ENCODE assay signal across 15 cellular contexts in genomic region chr3:27673701-27674100, GRCh38. TPM values are rescaled to one million over a fixed set of nuclear protein-coding genes. Genes with fewer than 3 reads are reported as not detected.
"Had no signal": no experiment of that assay in that cellular context is flagged by ENCODE, and none has a peak within 500 bp of the region (broad histone marks: within the 10 kb centered on the region; RNA-seq: fewer than 3 reads in every experiment).

No MANE protein-coding gene starts in this region.

- ATAC-seq: pancreas had no signal

- H3K4me2 ChIP-seq: neural progenitor cell had no signal

- H3K27me3 ChIP-seq: pancreas had no signal

- H3K36me3 ChIP-seq: left ventricle myocardium inferior, neural progenitor cell, pancreas had no signal

- H3K9ac ChIP-seq: neural progenitor cell had no signal

- DNase-seq: activated CD4-positive, alpha-beta T cell treated with anti-CD3 and anti-CD28 coated beads, Interleukin-2, amount 10 ng/mL, durations not matched to agents 7 days and 5 days; activated CD4-positive, CD25-positive, alpha-beta regulatory T cell; activated CD8-positive, alpha-beta memory T cell treated with anti-CD3 and anti-CD28 coated beads for 24 hours; central memory CD4-positive, alpha-beta T cell; effector memory CD4-positive, alpha-beta T cell; kidney; left ventricle myocardium inferior; pancreas; stimulated activated CD4-positive, alpha-beta T cell treated with anti-CD3 and anti-CD28 coated beads, Interleukin-15, amount 100 ng/mL, for 24 hours; stimulated activated CD4-positive, alpha-beta T cell treated with anti-CD3 and anti-CD28 coated beads, Interleukin-4, amount 100 ng/mL, for 24 hours had no signal

- H3K27ac ChIP-seq: left ventricle myocardium inferior, neural progenitor cell, pancreas had no signal

- H3K4me3 ChIP-seq: left ventricle myocardium inferior, neural progenitor cell, pancreas had no signal

- H2AFZ ChIP-seq: neural progenitor cell had no signal

- H3K4me1 ChIP-seq: left ventricle myocardium inferior, neural progenitor cell, pancreas had no signal

- H3K9me3 ChIP-seq: left ventricle myocardium inferior, pancreas had no signal

RNA-seq across cellular contexts. Expression of gene EOMES, which starts 48.4 kb away (rescaled TPM):
- total RNA-seq: epithelial cell of proximal tubule, mesothelial cell of epicardium, myocyte, renal cortical epithelial cell had no signal
